In the genomic region with DNA sequence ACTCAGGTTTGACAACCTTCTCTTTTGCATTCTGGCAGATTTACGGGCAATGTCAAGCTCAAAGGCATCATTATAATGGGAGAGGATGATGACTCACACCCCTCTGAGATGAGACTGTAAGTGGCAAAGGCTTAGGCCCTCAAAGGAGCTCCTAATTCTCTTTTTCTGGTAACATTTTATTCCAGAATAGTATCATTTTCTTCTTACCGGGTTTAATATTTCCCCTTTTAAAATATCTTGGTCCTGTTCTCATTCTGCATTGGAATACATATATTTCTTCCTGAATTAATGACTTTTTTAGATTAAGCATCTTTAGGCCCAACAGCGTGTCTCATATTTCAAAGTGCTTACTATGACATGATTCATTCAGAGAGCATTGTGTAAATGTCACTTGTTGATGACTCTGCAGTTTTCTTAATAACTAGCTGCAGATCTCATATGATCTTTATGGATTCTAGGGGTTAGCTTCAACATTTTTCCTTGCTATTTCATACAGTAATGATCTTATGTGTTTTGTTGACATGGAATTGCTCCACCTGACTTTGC, we compare ENCODE assay signal across 11 cellular contexts. TPM values are rescaled to one million over a fixed set of nuclear protein-coding genes. Genes with fewer than 3 reads are reported as not detected.
DNase-seq lines count a peak whose midpoint lies in the region; ATAC-seq and FAIRE-seq lines count a peak whose summit lies in the region.
"Had no signal": no experiment of that assay in that cellular context is flagged by ENCODE, and none has a peak within 500 bp of the region (broad histone marks: within the 10 kb centered on the region; RNA-seq: fewer than 3 reads in every experiment).

No MANE protein-coding gene starts in this region.

- FAIRE-seq in HTR-8/SVneo (lab: Jason Lieb, UNC): no peak
- FAIRE-seq: endometrium had no signal

- H3K27ac Mint-ChIP-seq in CD4-positive, CD25-positive, alpha-beta regulatory T cell: peak overlapping the region; percentile 33 to 67 (median 65)
- H3K27ac Mint-ChIP-seq in memory B cell: no peak overlapping the region

- no peaks in the 10 kb centered on the region for H3K27me3 Mint-ChIP-seq in CD4-positive, CD25-positive, alpha-beta regulatory T cell
- H3K27me3 Mint-ChIP-seq in memory B cell: no peaks in the 10 kb centered on the region

- no peaks in the 10 kb centered on the region for H3K9me3 ChIP-seq in CD4-positive, CD25-positive, alpha-beta regulatory T cell (ENCODE audit: control insufficient read depth in 2 of 2, low read length in 2 of 2)

- H3K4me1 ChIP-seq in CD4-positive, CD25-positive, alpha-beta regulatory T cell (ENCODE audit: control insufficient read depth, insufficient read depth, low read length, poor library complexity, severe bottlenecking): peaks cover 15% of the 10 kb centered on the region

- DNase-seq in CD4-positive, CD25-positive, alpha-beta regulatory T cell: no peak
- DNase-seq in HTR-8/SVneo (ENCODE audit: insufficient read length, low spot score) (peak; percentile 24), amniotic stem cell (lab: John Stamatoyannopoulos, UW) (peak; percentile 35), memory B cell (ENCODE audit: low spot score in 2 of 2) (no peak), HK-2 (ENCODE audit: unreplicated experiment) (no peak), middle frontal gyrus (ENCODE audit: extremely low spot score, low spot score) (no peak), mesenteric fat pad (ENCODE audit: low spot score) (no peak)
- DNase-seq: SJCRH30; stimulated activated CD4-positive, alpha-beta T cell treated with anti-CD3 and anti-CD28 coated beads, Interleukin-12 subunit alpha, Interleukin-12 subunit beta, amount 100 ng/mL, for 4 hours had no signal

- H3K4me1 Mint-ChIP-seq in CD4-positive, CD25-positive, alpha-beta regulatory T cell: peaks cover 18 to 53% (median 29%) of the 10 kb centered on the region in 4 donors
- peaks cover 15% of the 10 kb centered on the region for H3K4me1 Mint-ChIP-seq in memory B cell

- no peak overlapping the region for H3K27ac ChIP-seq in CD4-positive, CD25-positive, alpha-beta regulatory T cell (ENCODE audit: insufficient read depth, low read length, poor library complexity, severe bottlenecking)
- H3K27ac ChIP-seq: SJCRH30 had no signal

- peak overlapping the region; percentile 90 to 96 (median 94) for H3K4me3 Mint-ChIP-seq in CD4-positive, CD25-positive, alpha-beta regulatory T cell
- peak overlapping the region; percentile 93 for H3K4me3 Mint-ChIP-seq in memory B cell

- H3K4me3 ChIP-seq in CD4-positive, CD25-positive, alpha-beta regulatory T cell (ENCODE audit: low read depth, low read length): peak overlapping the region; percentile 92

- H3K9me3 Mint-ChIP-seq in CD4-positive, CD25-positive, alpha-beta regulatory T cell: no peaks in the 10 kb centered on the region
- H3K9me3 Mint-ChIP-seq in memory B cell: no peaks in the 10 kb centered on the region

- peaks cover 20% of the 10 kb centered on the region for H3K36me3 ChIP-seq in CD4-positive, CD25-positive, alpha-beta regulatory T cell (ENCODE audit: control insufficient read depth, insufficient read depth, low read length)

- no peak for ATAC-seq in CD4-positive, CD25-positive, alpha-beta regulatory T cell (ENCODE audit: low read depth in 2 of 2)
- ATAC-seq in memory B cell (ENCODE audit: low read depth): no peak
- ATAC-seq in GM18511 (IDR thresholded peaks at IDR 0.05; ENCODE audit: unreplicated experiment): no peak

- H3K36me3 Mint-ChIP-seq in CD4-positive, CD25-positive, alpha-beta regulatory T cell: peaks cover 8% of the 10 kb centered on the region
- peaks cover 7% of the 10 kb centered on the region for H3K36me3 Mint-ChIP-seq in memory B cell

- no peaks in the 10 kb centered on the region for H3K27me3 ChIP-seq in CD4-positive, CD25-positive, alpha-beta regulatory T cell (ENCODE audit: control insufficient read depth, insufficient read depth, low read length)
- H3K27me3 ChIP-seq: SJCRH30 had no signal

RNA-seq across cellular contexts. Expression of gene PITHD1, which starts 1.7 kb away (rescaled TPM):
- 85.8 TPM for total RNA-seq in CD4-positive, CD25-positive, alpha-beta regulatory T cell
- polyA plus RNA-seq in CD4-positive, CD25-positive, alpha-beta regulatory T cell: 10 to 100 TPM; 72.6 to 98.9 (median 78.1) TPM
- total RNA-seq in mesenteric fat pad: 57.2 TPM

RNA-seq across cellular contexts. Expression of gene LYPLA2, which starts 11.0 kb away (rescaled TPM):
- 50.4 TPM for total RNA-seq in CD4-positive, CD25-positive, alpha-beta regulatory T cell
- polyA plus RNA-seq in CD4-positive, CD25-positive, alpha-beta regulatory T cell: 100 to 1,000 TPM in 2 of 4 donors, 10 to 100 TPM in 2; 84.4 to 111 (median 100) TPM
- 37.2 TPM for total RNA-seq in mesenteric fat pad

RNA-seq across cellular contexts. Expression of gene GALE, which starts 20.7 kb away (rescaled TPM):
- 7.0 TPM for total RNA-seq in CD4-positive, CD25-positive, alpha-beta regulatory T cell
- polyA plus RNA-seq in CD4-positive, CD25-positive, alpha-beta regulatory T cell: 10 to 100 TPM in 1 of 4 donors, 1 to 10 TPM in 3; 8.0 to 10.3 (median 9.8) TPM
- total RNA-seq in mesenteric fat pad: 22.6 TPM

RNA-seq across cellular contexts. Expression of gene ELOA, which starts 36.6 kb away (rescaled TPM):
- total RNA-seq in CD4-positive, CD25-positive, alpha-beta regulatory T cell: 42.0 TPM
- 10 to 100 TPM; 22.6 to 34.3 (median 29.0) TPM for polyA plus RNA-seq in CD4-positive, CD25-positive, alpha-beta regulatory T cell
- total RNA-seq in mesenteric fat pad: 51.1 TPM

RNA-seq across cellular contexts. Expression of gene HMGCL, which starts 45.3 kb away (rescaled TPM):
- total RNA-seq in CD4-positive, CD25-positive, alpha-beta regulatory T cell: 15.7 TPM
- 10 to 100 TPM; 36.3 to 40.5 (median 37.4) TPM for polyA plus RNA-seq in CD4-positive, CD25-positive, alpha-beta regulatory T cell
- total RNA-seq in mesenteric fat pad: 31.7 TPM

Comparison
In these comparisons a context has a peak if more than half of its experiments do, and no peak if none do; other contexts are left out.
1. DNase-seq: peak in HTR-8/SVneo (single experiment) and amniotic stem cell (single experiment); none in CD4-positive, CD25-positive, alpha-beta regulatory T cell (0 of 3), memory B cell (0 of 2), HK-2 (single experiment), middle frontal gyrus (single experiment) and mesenteric fat pad (single experiment).